In genomic region chr3:6667354-6667753, GRCh38 we compare ENCODE assay signal across 34 cellular contexts.
"Had no signal": no experiment of that assay in that cellular context is flagged by ENCODE, and none has a peak within 500 bp of the region (broad histone marks: within the 10 kb centered on the region; RNA-seq: fewer than 3 reads in every experiment).

No MANE protein-coding gene starts in this region.

- DNase-seq: activated effector memory CD4-positive, alpha-beta T cell treated with anti-CD3 and anti-CD28 coated beads, Interleukin-2, amount 50 U/mL, for 16 hours; activated effector memory CD4-positive, alpha-beta T cell treated with Interleukin-2 at 50 U/mL for 16 hours; activated gamma-delta T cell; activated gamma-delta T cell treated with Interleukin-2 at 50 U/mL for 16 hours; activated naive CD4-positive, alpha-beta T cell; activated naive CD4-positive, alpha-beta T cell treated with anti-CD3 and anti-CD28 coated beads for 36 hours; activated naive CD4-positive, alpha-beta T cell treated with anti-CD3 and anti-CD28 coated beads, Interleukin-2, amount 10 ng/mL, durations not matched to agents 7 days and 5 days; activated naive CD4-positive, alpha-beta T cell treated with anti-CD3 and anti-CD28 coated beads, Interleukin-2, amount 50 U/mL, for 16 hours; activated naive CD4-positive, alpha-beta T cell treated with Interleukin-2 at 50 U/mL for 16 hours; activated naive CD8-positive, alpha-beta T cell treated with anti-CD3 and anti-CD28 coated beads for 36 hours; activated naive CD8-positive, alpha-beta T cell treated with anti-CD3 and anti-CD28 coated beads, Interleukin-2, amount 10 ng/mL, durations not matched to agents 7 days and 5 days; activated naive CD8-positive, alpha-beta T cell treated with anti-CD3 and anti-CD28 coated beads, Interleukin-2, amount 50 U/mL, for 24 hours; activated T-cell treated with anti-CD3 and anti-CD28 coated beads, Interleukin-2, amount 50 U/mL, for 1 hour; activated T-cell treated with anti-CD3 and anti-CD28 coated beads, Interleukin-2, amount 50 U/mL, for 24 hours; activated T-cell treated with anti-CD3 and anti-CD28 coated beads, Interleukin-2, amount 50 U/mL, for 4 hours; activated T-cell treated with anti-CD3 and anti-CD28 coated beads, Interleukin-2, amount 50 U/mL, for 48 hours; activated T-cell treated with anti-CD3 and anti-CD28 coated beads, Interleukin-2, amount 50 U/mL, for 72 hours; adrenal gland; amniotic stem cell; amygdala; anterior cingulate cortex; aorta; body of pancreas; brain microvascular endothelial cell; caudate nucleus; central memory CD4-positive, alpha-beta T cell; cerebellar nuclear complex had no signal

- FAIRE-seq: astrocyte, bronchial epithelial cell had no signal

- H3K36me3 ChIP-seq: adrenal gland, ascending aorta, brain microvascular endothelial cell, breast epithelium, cardiac muscle cell had no signal

- H3K27me3 ChIP-seq: adrenal gland, ascending aorta, body of pancreas, brain microvascular endothelial cell, breast epithelium, cardiac muscle cell had no signal

- H3K4me1 ChIP-seq: adrenal gland, ascending aorta, body of pancreas, breast epithelium had no signal

- H3K4me3 ChIP-seq: adrenal gland, ascending aorta, body of pancreas, breast epithelium, cardiac muscle cell had no signal

- H3K9me3 ChIP-seq: adrenal gland, ascending aorta had no signal

- H3K27ac ChIP-seq: adrenal gland, ascending aorta, body of pancreas, brain microvascular endothelial cell, breast epithelium, cardiac muscle cell had no signal

- ATAC-seq: activated naive CD4-positive, alpha-beta T cell treated with anti-CD3 and anti-CD28 coated beads, Interleukin-2, amount 50 U/mL, for 72 hours; activated naive CD8-positive, alpha-beta T cell treated with anti-CD3 and anti-CD28 coated beads, Interleukin-2, amount 50 U/mL, for 24 hours; activated T-cell treated with anti-CD3 and anti-CD28 coated beads, Interleukin-2, amount 50 U/mL, for 4 hours; activated T-cell treated with anti-CD3 and anti-CD28 coated beads, Interleukin-2, amount 50 U/mL, for 72 hours; activated T-helper 17 cell treated with anti-CD3 and anti-CD28 coated beads, Interleukin-2, amount 50 U/mL, for 72 hours; body of pancreas had no signal
